9 cellular contexts compared by ENCODE assay signal in the genomic region with DNA sequence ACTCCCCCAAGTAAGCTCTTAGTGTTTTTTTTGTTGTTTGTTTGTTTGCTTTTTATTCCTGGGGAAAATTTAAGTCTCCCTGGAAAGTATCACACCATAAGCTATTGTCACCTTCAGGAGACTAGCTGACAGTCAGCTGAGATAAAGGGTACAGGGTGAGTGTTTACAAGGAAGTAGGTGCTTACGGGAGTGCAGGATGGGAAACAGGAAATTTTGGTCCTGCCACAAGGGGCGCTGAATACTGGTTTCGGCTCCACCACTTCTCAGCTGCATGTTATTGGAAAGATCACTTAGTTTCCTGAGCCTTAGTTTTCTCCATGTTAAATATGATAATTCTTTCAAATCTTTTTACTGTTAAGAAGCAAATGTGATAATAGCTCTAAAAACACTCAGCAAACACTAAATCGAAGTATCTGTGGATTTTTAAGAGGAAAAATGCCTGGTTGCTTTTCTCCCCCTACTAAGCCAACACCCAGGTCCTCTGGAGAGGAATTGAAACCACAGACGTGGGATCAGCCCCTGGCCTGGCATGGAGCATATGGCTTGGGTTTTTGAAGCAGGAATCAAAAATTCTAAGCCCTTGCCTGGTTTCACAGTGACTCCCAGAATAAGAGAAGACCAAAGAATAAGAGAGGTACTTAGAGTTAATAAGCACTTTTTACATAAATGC.
DNase-seq lines count a peak whose midpoint lies in the region; ATAC-seq and TF ChIP-seq lines count a peak whose summit lies in the region.
"Had no signal": no experiment of that assay in that cellular context is flagged by ENCODE, and none has a peak within 500 bp of the region (broad histone marks: within the 10 kb centered on the region; RNA-seq: fewer than 3 reads in every experiment).

No MANE protein-coding gene starts in this region.

- no peaks in the 10 kb centered on the region for H3K9me3 ChIP-seq in psoas muscle
- H3K9me3 ChIP-seq: SJCRH30 had no signal

- H3K36me3 ChIP-seq in psoas muscle (ENCODE audit: insufficient read depth in 1 of 2, low read depth in 1 of 2): no peaks in the 10 kb centered on the region
- H3K36me3 ChIP-seq: SJCRH30 had no signal

- ATAC-seq in GM21619 (IDR thresholded peaks at IDR 0.05; ENCODE audit: unreplicated experiment) (peak; percentile 73), psoas muscle (no peak), HG02840 (IDR thresholded peaks at IDR 0.05; ENCODE audit: low FRiP score, unreplicated experiment) (no peak)

- H3K27ac ChIP-seq in psoas muscle: no peak overlapping the region
- H3K27ac ChIP-seq: SJCRH30 had no signal

- no peaks in the 10 kb centered on the region for H3K27me3 ChIP-seq in psoas muscle (ENCODE audit: insufficient read depth in 3 of 3, low read length in 2 of 3)
- H3K27me3 ChIP-seq: SJCRH30 had no signal

- peak; percentile 25 for DNase-seq in COLO668 (lab: John Stamatoyannopoulos, UW; ENCODE audit: unreplicated experiment)
- peak; percentile 20 for DNase-seq in NCI-H226
- peak; percentile 10 to 28 for DNase-seq in activated CD4-positive, alpha-beta T cell treated with anti-CD3 and anti-CD28 coated beads, Interleukin-2, amount 50 U/mL, for 48 hours
- DNase-seq in globus pallidus (ENCODE audit: low spot score): peak; percentile 46
- DNase-seq in psoas muscle: no peak
- no peak for DNase-seq in GF-D8 (lab: John Stamatoyannopoulos, UW)

- H3K4me3 ChIP-seq in psoas muscle: no peak overlapping the region
- H3K4me3 ChIP-seq: SJCRH30 had no signal

- 7 to 10% (median 8%) methylated on average over 5 of the region's 5 CpGs for WGBS in psoas muscle, 3 donors

- intact Hi-C loops in psoas muscle (cut with DNase I): no loop called here

- peak; percentile 42 for TF ChIP-seq CTCF in psoas muscle (IDR thresholded peaks at IDR 0.05)

- H3K4me1 ChIP-seq in psoas muscle: no peaks in the 10 kb centered on the region
- H3K4me1 ChIP-seq: SJCRH30 had no signal

Comparison
In these comparisons a context has a peak if more than half of its experiments do, and no peak if none do; other contexts are left out.
1. DNase-seq: peak in COLO668 (single experiment), NCI-H226 (single experiment), activated CD4-positive, alpha-beta T cell treated with anti-CD3 and anti-CD28 coated beads, Interleukin-2, amount 50 U/mL, for 48 hours (2 of 2) and globus pallidus (single experiment); none in psoas muscle (0 of 2) and GF-D8 (single experiment).